ENCODE assay signal across 8 cellular contexts in the genomic region with DNA sequence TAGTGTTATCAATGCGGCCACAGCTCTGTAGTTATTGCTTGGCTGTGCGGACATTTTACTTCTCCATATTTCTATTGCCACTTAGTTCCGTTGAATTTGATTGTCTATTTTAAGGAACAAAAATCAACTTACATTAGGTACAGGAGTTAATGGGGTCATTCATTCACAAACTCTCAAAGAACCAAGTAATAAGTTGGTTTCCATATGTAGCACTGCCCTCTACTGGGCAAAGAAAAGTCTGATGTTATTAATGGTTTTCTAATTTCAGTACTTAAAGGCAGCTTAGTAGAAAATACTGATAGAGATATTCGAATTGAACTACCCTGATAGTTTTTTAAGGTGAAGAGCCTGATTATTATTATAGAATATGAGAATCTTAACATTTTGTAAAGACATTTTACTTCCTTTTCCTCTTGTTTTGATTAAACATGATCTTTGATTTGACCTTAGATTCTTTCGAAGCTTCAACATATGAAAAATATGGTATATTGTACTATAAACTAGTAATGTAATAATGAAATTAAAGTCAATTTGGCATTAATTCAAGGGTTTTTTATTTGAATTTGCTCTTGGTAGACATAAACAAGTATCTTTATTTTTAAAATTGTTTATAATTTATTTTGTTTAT.
DNase-seq lines count a peak whose midpoint lies in the region; ATAC-seq, FAIRE-seq and TF ChIP-seq lines count a peak whose summit lies in the region.

No MANE protein-coding gene starts in this region.

- H3K27ac Mint-ChIP-seq in activated naive CD4-positive, alpha-beta T cell treated with anti-CD3 and anti-CD28 coated beads for 36 hours = no peak overlapping the region

- CTCF ChIA-PET in H1 (lab: Charles Lee; ENCODE audit: partially characterized antibody) = interaction anchor here (0.6 to 1.6 kb wide), 11 partner anchors 13 to 757 kb away, joined by 3 to 7 read pairs (median 3); no protein-coding TSS in a partner anchor
- CTCF ChIA-PET in activated naive CD4-positive, alpha-beta T cell treated with anti-CD3 and anti-CD28 coated beads for 36 hours (lab: Charles Lee) = interaction anchor here (0.9 kb wide), 1 partner anchor 1160 kb away, joined by 3 read pairs; no protein-coding TSS in a partner anchor

- peaks cover under 1% of the 10 kb centered on the region for H3K9me3 Mint-ChIP-seq in activated naive CD4-positive, alpha-beta T cell treated with anti-CD3 and anti-CD28 coated beads for 36 hours

- H3K4me1 ChIP-seq in H1 (replicated peaks in 1 of 4; ENCODE audit: control insufficient read depth in 3 of 4, insufficient read depth in 4 of 4, low read length in 3 of 4) = no peaks in the 10 kb centered on the region; a peak in 1 of 7 replicates
- H3K4me1 ChIP-seq in parathyroid adenoma = no peaks in the 10 kb centered on the region

- H2AK5ac ChIP-seq in H1 (ENCODE audit: low read depth, low read length) = no peak overlapping the region

- no peak for TF ChIP-seq EP300 in H1 (IDR thresholded peaks at IDR 0.05; ENCODE audit: borderline replicate concordance in 1 of 2, low read depth in 2 of 2, low read length in 2 of 2)

- FAIRE-seq in H1 (lab: Jason Lieb, UNC) = peak; percentile 75

- H3K14ac ChIP-seq in H1 (ENCODE audit: insufficient read length) = no peak overlapping the region

- 68% methylated on average over 5 of the region's 5 CpGs; no CpG with 5 or more reads in 1 of the 2 experiments for WGBS in H1 (ENCODE audit: extremely low coverage in 1 of 2, insufficient coverage in 1 of 2, insufficient read length in 1 of 2, insufficient replicate concordance in 2 of 2, low coverage in 1 of 2, low lambda C conversion rate in 2 of 2, missing lambda C conversion rate in 1 of 2), 2 experiments

- H3K23ac ChIP-seq in H1 (ENCODE audit: insufficient read length) = no peak overlapping the region

- peak; percentile 77 for TF ChIP-seq RAD21 in H1 (IDR thresholded peaks at IDR 0.05 in 1 of 2, conservative IDR thresholded peaks at IDR 0.05 in 1 of 2; ENCODE audit: low read depth in 2 of 2, low read length in 2 of 2)

- no peak overlapping the region for H3K27ac ChIP-seq in H1 (ENCODE audit: low read depth, low read length)
- H3K27ac ChIP-seq in parathyroid adenoma = no peak overlapping the region

- H3K36me3 ChIP-seq in H1 (ENCODE audit: control insufficient read depth in 2 of 4, insufficient read depth in 4 of 4, low read length in 3 of 4) (no peaks in the 10 kb centered on the region; a peak in 1 of 8 replicates), parathyroid adenoma (ENCODE audit: control insufficient read depth, insufficient read depth, low read length) (no peaks in the 10 kb centered on the region)

- H3K27me3 ChIP-seq in H1 (replicated peaks in 1 of 4; ENCODE audit: control insufficient read depth in 3 of 4, extremely low read depth in 1 of 4, insufficient read depth in 3 of 4, low read length in 3 of 4) (no peaks in the 10 kb centered on the region), parathyroid adenoma (ENCODE audit: control insufficient read depth, insufficient read depth, low read length) (no peaks in the 10 kb centered on the region)

- no peak overlapping the region for H3K56ac ChIP-seq in H1 (replicated peaks; ENCODE audit: insufficient read length, low read depth, low read length)

- H2BK120ac ChIP-seq in H1 (replicated peaks; ENCODE audit: low read depth, low read length) = no peak overlapping the region

- no peak overlapping the region for H4K5ac ChIP-seq in H1 (ENCODE audit: insufficient read length, low read depth, low read length)

- H3K36me3 Mint-ChIP-seq in activated naive CD4-positive, alpha-beta T cell treated with anti-CD3 and anti-CD28 coated beads for 36 hours (ENCODE audit: low read depth) = no peaks in the 10 kb centered on the region

- no peak for TF ChIP-seq POLR2A in H1 (IDR thresholded peaks at IDR 0.05; ENCODE audit: control extremely low read depth in 1 of 2, low read depth in 2 of 2, low read length in 2 of 2)

- H3K4me2 ChIP-seq in H1 (ENCODE audit: insufficient read depth in 1 of 2, low read depth in 2 of 2, low read length in 2 of 2) (no peak overlapping the region), parathyroid adenoma (ENCODE audit: low read length) (no peak overlapping the region)

- H3K4me3 ChIP-seq in H1 (ENCODE audit: extremely low read depth in 1 of 4, insufficient read depth in 2 of 4, low read depth in 3 of 4, low read length in 4 of 4) (no peak overlapping the region), parathyroid adenoma (ENCODE audit: low read depth, low read length) (no peak overlapping the region)

- no peak overlapping the region for H2AFZ ChIP-seq in H1 (ENCODE audit: low read length)
- no peak overlapping the region for H2AFZ ChIP-seq in parathyroid adenoma

- H4K91ac ChIP-seq in H1 (replicated peaks; ENCODE audit: insufficient read length, low read length) = no peak overlapping the region

- ATAC-seq in HG03378 (IDR thresholded peaks at IDR 0.05; ENCODE audit: unreplicated experiment) = peak; percentile 72
- ATAC-seq in GM21723 (IDR thresholded peaks at IDR 0.05; ENCODE audit: unreplicated experiment) = no peak

- no peak overlapping the region for H3K18ac ChIP-seq in H1 (ENCODE audit: extremely low read depth, low read length)

- no peak overlapping the region for H3K4me3 Mint-ChIP-seq in activated naive CD4-positive, alpha-beta T cell treated with anti-CD3 and anti-CD28 coated beads for 36 hours

- POLR2A ChIA-PET in H1 (lab: Charles Lee; ENCODE audit: partially characterized antibody) = no interaction called here

- H4K8ac ChIP-seq in H1 (ENCODE audit: extremely low read depth, insufficient read depth, low read length) = no peak overlapping the region

- no peak overlapping the region for H2BK20ac ChIP-seq in H1 (ENCODE audit: low read length)

- no peaks in the 10 kb centered on the region for H3K4me1 Mint-ChIP-seq in activated naive CD4-positive, alpha-beta T cell treated with anti-CD3 and anti-CD28 coated beads for 36 hours (ENCODE audit: low read depth)

- TF ChIP-seq CTCF in H1 (IDR thresholded peaks at IDR 0.05; ENCODE audit: control extremely low read depth in 1 of 3, insufficient read depth in 1 of 3, low read depth in 1 of 3, low read length in 3 of 3) (peak in 2 of 3 experiments; percentile 26 to 57; a peak in 2 of 4 replicates), parathyroid adenoma (IDR thresholded peaks at IDR 0.05) (peak; percentile 20)

- no peaks in the 10 kb centered on the region for H4K20me1 ChIP-seq in H1 (replicated peaks in 1 of 2; ENCODE audit: control insufficient read depth in 1 of 2, insufficient read depth in 2 of 2, low read length in 2 of 2)

- no peak overlapping the region for H3K9ac ChIP-seq in H1 (replicated peaks in 1 of 4; ENCODE audit: extremely low read depth in 1 of 4, low read depth in 3 of 4, low read length in 3 of 4)
- H3K9ac ChIP-seq in parathyroid adenoma = no peak overlapping the region

- H3K23me2 ChIP-seq in H1 (ENCODE audit: low read depth, low read length) = no peaks in the 10 kb centered on the region

- no peaks in the 10 kb centered on the region for H3K79me1 ChIP-seq in H1 (ENCODE audit: low read depth, low read length)

- H3K4ac ChIP-seq in H1 (replicated peaks; ENCODE audit: insufficient read length, low read depth, low read length) = no peak overlapping the region

- peak; percentile 35 to 84 (median 43) for DNase-seq in NCI-H1417 (lab: John Stamatoyannopoulos, UW)
- no peak for DNase-seq in NCI-H1417 treated with DMSO at 0.1 percent for 48 hours (lab: John Stamatoyannopoulos, UW)
- peak; percentile 54 for DNase-seq in NOMO-1 treated with DMSO at 0.1 percent for 48 hours (lab: John Stamatoyannopoulos, UW; ENCODE audit: unreplicated experiment)
- no peak for DNase-seq in H1 (ENCODE audit: low read depth in 1 of 2, low spot score in 2 of 2)
- DNase-seq in activated naive CD4-positive, alpha-beta T cell treated with anti-CD3 and anti-CD28 coated beads for 36 hours = no peak

- peaks cover 12 to 18% of the 10 kb centered on the region in 2 experiments for H3K9me3 ChIP-seq in H1 (ENCODE audit: insufficient read depth in 2 of 2, low read depth in 1 of 2, low read length in 1 of 2)
- H3K9me3 ChIP-seq in parathyroid adenoma (ENCODE audit: control insufficient read depth, low read length) = no peaks in the 10 kb centered on the region

- H2BK5ac ChIP-seq in H1 (ENCODE audit: low read depth, low read length) = no peak overlapping the region

- no peaks in the 10 kb centered on the region for H3K27me3 Mint-ChIP-seq in activated naive CD4-positive, alpha-beta T cell treated with anti-CD3 and anti-CD28 coated beads for 36 hours (ENCODE audit: low read depth)

- intact Hi-C loops in activated naive CD4-positive, alpha-beta T cell treated with anti-CD3 and anti-CD28 coated beads for 36 hours (cut with micrococcal nuclease) = loop anchor here (1.0 to 5.0 kb wide), 3 partner anchors 756 to 1161 kb away; no protein-coding TSS in a partner anchor

- H3K79me2 ChIP-seq in H1 (ENCODE audit: control insufficient read depth in 1 of 2, insufficient read depth in 2 of 2, low read length in 2 of 2) (no peaks in the 10 kb centered on the region), parathyroid adenoma (no peaks in the 10 kb centered on the region)

- no peak overlapping the region for H2BK15ac ChIP-seq in H1 (ENCODE audit: low read length)

- no peak overlapping the region for H2BK12ac ChIP-seq in H1 (ENCODE audit: low read depth, low read length)

TF ChIP-seq in H1, 55 proteins besides CTCF, POLR2A, EP300 and RAD21:
- TF ChIP-seq SP4 (IDR thresholded peaks at IDR 0.05; ENCODE audit: low read length) (no peak), SIN3A (conservative IDR thresholded peaks at IDR 0.05 in 1 of 2, IDR thresholded peaks at IDR 0.05 in 1 of 2; ENCODE audit: low read depth in 1 of 2, low read length in 2 of 2) (no peak), SP1 (IDR thresholded peaks at IDR 0.05; ENCODE audit: low read depth, low read length) (no peak), SIRT6 (IDR thresholded peaks at IDR 0.05; ENCODE audit: low read length) (no peak), GTF2F1 (IDR thresholded peaks at IDR 0.05; ENCODE audit: borderline replicate concordance, low read depth, low read length) (no peak), RXRA (IDR thresholded peaks at IDR 0.05; ENCODE audit: insufficient read depth, low read depth, low read length) (no peak), CEBPB (IDR thresholded peaks at IDR 0.05; ENCODE audit: low read depth, low read length) (no peak), CHD1 (IDR thresholded peaks at IDR 0.05; ENCODE audit: low read depth, low read length) (no peak)

Comparison
In these comparisons a context has a peak if more than half of its experiments do, and no peak if none do; other contexts are left out.
1. DNase-seq: peak in NCI-H1417 (3 of 3) and NOMO-1 treated with DMSO at 0.1 percent for 48 hours (single experiment); none in NCI-H1417 treated with DMSO at 0.1 percent for 48 hours (single experiment), H1 (0 of 2) and activated naive CD4-positive, alpha-beta T cell treated with anti-CD3 and anti-CD28 coated beads for 36 hours (single experiment).